In the genomic region with DNA sequence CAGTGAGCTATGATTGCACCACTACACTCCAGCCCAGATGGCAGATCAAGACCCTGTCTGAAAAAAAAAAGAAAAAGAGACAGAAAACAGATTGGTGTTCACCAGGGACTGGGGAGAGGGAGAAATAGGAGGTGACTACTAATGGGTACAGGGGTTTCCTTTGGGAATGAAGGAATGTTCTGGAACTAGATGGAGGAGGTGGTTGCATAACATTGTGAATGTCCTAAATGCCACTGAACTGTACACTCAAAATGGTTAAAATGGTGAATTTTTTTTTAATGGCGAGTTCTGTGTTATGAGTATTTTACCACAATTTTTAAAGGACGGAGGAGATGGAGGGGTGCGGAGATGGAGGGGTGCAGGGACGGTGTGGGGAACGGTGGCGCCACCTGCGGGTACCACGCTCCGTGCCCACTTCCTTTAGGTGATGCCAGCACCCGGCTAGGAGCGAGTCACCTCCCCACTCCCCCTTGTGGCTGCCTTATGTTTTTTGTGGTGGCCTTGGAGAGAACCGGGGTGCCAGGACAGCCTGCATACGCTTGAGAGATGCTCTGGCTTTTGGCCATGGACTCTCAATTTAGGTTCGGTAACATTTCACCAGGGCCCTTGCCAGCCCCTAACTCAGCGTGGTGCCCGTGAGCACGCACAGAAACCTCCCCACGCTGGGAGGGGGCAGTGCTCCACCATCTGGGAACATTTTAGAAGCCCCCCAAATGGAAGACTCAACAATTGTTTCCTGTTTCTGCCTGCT, we compare ENCODE assay signal across 8 cellular contexts. TPM values are rescaled to one million over a fixed set of nuclear protein-coding genes. Genes with fewer than 3 reads are reported as not detected.
DNase-seq lines count a peak whose midpoint lies in the region; ATAC-seq and TF ChIP-seq lines count a peak whose summit lies in the region.

No MANE protein-coding gene starts in this region.

- peak overlapping the region; percentile 25 for H3K4me2 ChIP-seq in GM23248 (ENCODE audit: unreplicated experiment)

- DNase-seq in CD4-positive, alpha-beta T cell = peak; percentile 49 to 76 (median 60)
- peak; percentile 71 for DNase-seq in GM23248
- peak; percentile 69 for DNase-seq in NCI-H2171 treated with DMSO at 0.1 percent for 48 hours (lab: John Stamatoyannopoulos, UW)
- DNase-seq in activated CD4-positive, alpha-beta T cell treated with anti-CD3 and anti-CD28 coated beads, Interleukin-2, amount 10 ng/mL, durations not matched to agents 24 days and 14 days = peak; percentile 86
- no peak for DNase-seq in coronary artery (ENCODE audit: low spot score)
- DNase-seq in myocyte (ENCODE audit: low read depth) = peak; percentile 18
- no peak for DNase-seq in thoracic aorta (ENCODE audit: low spot score)

- H3K9ac ChIP-seq in GM23248 = no peak overlapping the region

- H3K27ac Mint-ChIP-seq in CD4-positive, alpha-beta T cell = no peak overlapping the region
- no peak overlapping the region for H3K27ac Mint-ChIP-seq in activated CD4-positive, alpha-beta T cell treated with anti-CD3 and anti-CD28 coated beads, Interleukin-2, amount 10 ng/mL, durations not matched to agents 24 days and 14 days

- H3F3A ChIP-seq in GM23248 (ENCODE audit: insufficient read depth) = no peaks in the 10 kb centered on the region

- H3K9me3 Mint-ChIP-seq in CD4-positive, alpha-beta T cell = no peaks in the 10 kb centered on the region
- H3K9me3 Mint-ChIP-seq in activated CD4-positive, alpha-beta T cell treated with anti-CD3 and anti-CD28 coated beads, Interleukin-2, amount 10 ng/mL, durations not matched to agents 24 days and 14 days = no peaks in the 10 kb centered on the region

- H3K36me3 Mint-ChIP-seq in CD4-positive, alpha-beta T cell (ENCODE audit: low read depth) = no peaks in the 10 kb centered on the region
- peaks cover 2% of the 10 kb centered on the region for H3K36me3 Mint-ChIP-seq in activated CD4-positive, alpha-beta T cell treated with anti-CD3 and anti-CD28 coated beads, Interleukin-2, amount 10 ng/mL, durations not matched to agents 24 days and 14 days (ENCODE audit: low read depth)

- no peak overlapping the region for H3K27ac ChIP-seq in CD4-positive, alpha-beta T cell (ENCODE audit: low read depth, low read length)
- no peak overlapping the region for H3K27ac ChIP-seq in GM23248
- H3K27ac ChIP-seq in coronary artery = no peak overlapping the region
- H3K27ac ChIP-seq in thoracic aorta = no peak overlapping the region

- CTCF ChIA-PET in CD4-positive, alpha-beta T cell (lab: Charles Lee) = interaction anchor here (1.0 kb wide), 1 partner anchor 41 kb away, joined by 4 read pairs; no protein-coding TSS in a partner anchor

- H3K4me3 Mint-ChIP-seq in CD4-positive, alpha-beta T cell = peak overlapping the region; percentile 35
- H3K4me3 Mint-ChIP-seq in activated CD4-positive, alpha-beta T cell treated with anti-CD3 and anti-CD28 coated beads, Interleukin-2, amount 10 ng/mL, durations not matched to agents 24 days and 14 days = peak overlapping the region; percentile 6

- H3K4me3 ChIP-seq in GM23248 = 0 out of 2 replicates have a peak overlapping the region, but pooled peaks have one; percentile 22
- no peak overlapping the region for H3K4me3 ChIP-seq in coronary artery
- H3K4me3 ChIP-seq in thoracic aorta = peak overlapping the region; percentile 45

- intact Hi-C loops in CD4-positive, alpha-beta T cell (cut with DNase I, micrococcal nuclease) = loop anchor here (2.0 kb wide), 2 partner anchors 36 to 862 kb away; a partner anchor contains a TSS
- intact Hi-C loops in activated CD4-positive, alpha-beta T cell treated with anti-CD3 and anti-CD28 coated beads, Interleukin-2, amount 10 ng/mL, durations not matched to agents 24 days and 14 days (cut with micrococcal nuclease) = loop anchor here (2.0 to 5.0 kb wide), 2 partner anchors 36 to 862 kb away; a partner anchor contains a TSS

- TF ChIP-seq CTCF in CD4-positive, alpha-beta T cell (IDR thresholded peaks at IDR 0.05) = peak; percentile 80
- TF ChIP-seq CTCF in coronary artery (IDR thresholded peaks at IDR 0.05) (peak; percentile 24), thoracic aorta (IDR thresholded peaks at IDR 0.05) (peak; percentile 41)

- 9 to 11% methylated on average over 18 of the region's 18 CpGs for WGBS in GM23248 (ENCODE audit: low coverage in 1 of 2, low lambda C conversion rate in 2 of 2, missing lambda C conversion rate in 2 of 2), 2 experiments

- no peaks in the 10 kb centered on the region for H3K79me2 ChIP-seq in GM23248 (ENCODE audit: insufficient read depth)

- H3K27me3 ChIP-seq in CD4-positive, alpha-beta T cell (ENCODE audit: control insufficient read depth, insufficient read depth, low read length) = no peaks in the 10 kb centered on the region
- H3K27me3 ChIP-seq in GM23248 (replicated peaks; ENCODE audit: insufficient read depth) (no peaks in the 10 kb centered on the region), thoracic aorta (replicated peaks; ENCODE audit: insufficient read depth) (no peaks in the 10 kb centered on the region)

- H3K36me3 ChIP-seq in GM23248 (ENCODE audit: low read depth) (no peaks in the 10 kb centered on the region), thoracic aorta (no peaks in the 10 kb centered on the region)

- no peaks in the 10 kb centered on the region for H3K9me2 ChIP-seq in GM23248 (ENCODE audit: insufficient read depth)

- no peaks in the 10 kb centered on the region for H4K20me1 ChIP-seq in GM23248 (ENCODE audit: insufficient read depth)

- POLR2A ChIA-PET in CD4-positive, alpha-beta T cell (lab: Charles Lee) = no interaction called here

- no peaks in the 10 kb centered on the region for H3K27me3 Mint-ChIP-seq in CD4-positive, alpha-beta T cell
- peaks cover 4% of the 10 kb centered on the region for H3K27me3 Mint-ChIP-seq in activated CD4-positive, alpha-beta T cell treated with anti-CD3 and anti-CD28 coated beads, Interleukin-2, amount 10 ng/mL, durations not matched to agents 24 days and 14 days

- ATAC-seq in CD4-positive, alpha-beta T cell (ENCODE audit: poor library complexity) = peak; percentile 100
- ATAC-seq in thoracic aorta (ENCODE audit: insufficient number of reproducible peaks, low FRiP score, low read depth) = peak; percentile 45
- no peak for ATAC-seq in GM21825 (IDR thresholded peaks at IDR 0.05; ENCODE audit: unreplicated experiment)

- H3K4me1 ChIP-seq in GM23248 (ENCODE audit: insufficient read depth) (no peaks in the 10 kb centered on the region), thoracic aorta (ENCODE audit: control insufficient read depth in 1 of 2, low read depth in 2 of 2) (peaks cover 4 to 14% of the 10 kb centered on the region in 2 donors)

- in situ Hi-C loops in GM23248 (cut with MboI) = no loop called here

- H3K9me3 ChIP-seq in CD4-positive, alpha-beta T cell (ENCODE audit: control insufficient read depth, low read length) = no peaks in the 10 kb centered on the region
- H3K9me3 ChIP-seq in GM23248 (ENCODE audit: low read depth) (no peaks in the 10 kb centered on the region), thoracic aorta (no peaks in the 10 kb centered on the region)

- H3K4me1 Mint-ChIP-seq in CD4-positive, alpha-beta T cell (ENCODE audit: low read depth) = peaks cover 12% of the 10 kb centered on the region
- H3K4me1 Mint-ChIP-seq in activated CD4-positive, alpha-beta T cell treated with anti-CD3 and anti-CD28 coated beads, Interleukin-2, amount 10 ng/mL, durations not matched to agents 24 days and 14 days = peaks cover 17% of the 10 kb centered on the region

- peak overlapping the region; percentile 32; the same call in 1 of the 2 replicates for H2AFZ ChIP-seq in GM23248

RNA-seq across cellular contexts. Expression of a gene that starts 16.1 kb away (rescaled TPM):
- 1,000 to 10,000 TPM; 1,389 to 1,410 TPM for total RNA-seq in CD4-positive, alpha-beta T cell
- total RNA-seq in GM23248 (2014; rRNA removed; shearing (Covaris generic)) = 1,383 and 1,496 TPM in 2 replicates
- 1,490 and 1,515 TPM in 2 replicates for polyA plus RNA-seq in GM23248 (2016; fragmentation: Nextera tagmentation; extraction: Ambion mirVana)
- total RNA-seq in activated CD4-positive, alpha-beta T cell treated with anti-CD3 and anti-CD28 coated beads, Interleukin-2, amount 10 ng/mL, durations not matched to agents 24 days and 14 days = 778 and 788 TPM in 2 replicates
- total RNA-seq in myocyte (1,389 and 1,606 TPM in 2 replicates), thoracic aorta (1,000 to 10,000 TPM; 1,069 to 1,422 TPM)
- 1,588 TPM for polyA plus RNA-seq in myocyte (2012)

RNA-seq across cellular contexts. Expression of a gene that starts 34.7 kb away (rescaled TPM):
- 1 to 10 TPM; 2.3 to 3.7 TPM for total RNA-seq in CD4-positive, alpha-beta T cell
- 2.2 and 3.2 TPM in 2 replicates for total RNA-seq in GM23248 (2014; rRNA removed; shearing (Covaris generic))
- 5.0 and 5.2 TPM in 2 replicates for polyA plus RNA-seq in GM23248 (2016; fragmentation: Nextera tagmentation; extraction: Ambion mirVana)
- 23.8 and 25.6 TPM in 2 replicates for total RNA-seq in activated CD4-positive, alpha-beta T cell treated with anti-CD3 and anti-CD28 coated beads, Interleukin-2, amount 10 ng/mL, durations not matched to agents 24 days and 14 days
- 3.0 and 8.1 TPM in 2 replicates for total RNA-seq in myocyte
- 12.4 TPM for polyA plus RNA-seq in myocyte (2012)
- 10 to 100 TPM in 1 of 2 donors, 1 to 10 TPM in 1; 8.8 to 13.1 TPM for total RNA-seq in thoracic aorta

Comparison
In these comparisons a context has a peak if more than half of its experiments do, and no peak if none do; other contexts are left out.
1. DNase-seq: peak in CD4-positive, alpha-beta T cell (10 of 10), GM23248 (single experiment), NCI-H2171 treated with DMSO at 0.1 percent for 48 hours (single experiment), activated CD4-positive, alpha-beta T cell treated with anti-CD3 and anti-CD28 coated beads, Interleukin-2, amount 10 ng/mL, durations not matched to agents 24 days and 14 days (single experiment) and myocyte (single experiment); none in coronary artery (single experiment) and thoracic aorta (single experiment).
2. CTCF ChIP-seq: peak in every context shown above with its lines; median percentile 80 in CD4-positive, alpha-beta T cell; 41 in thoracic aorta; 24 in coronary artery.